Comparison of ENCODE assay signal across 29 cellular contexts in the genomic region with DNA sequence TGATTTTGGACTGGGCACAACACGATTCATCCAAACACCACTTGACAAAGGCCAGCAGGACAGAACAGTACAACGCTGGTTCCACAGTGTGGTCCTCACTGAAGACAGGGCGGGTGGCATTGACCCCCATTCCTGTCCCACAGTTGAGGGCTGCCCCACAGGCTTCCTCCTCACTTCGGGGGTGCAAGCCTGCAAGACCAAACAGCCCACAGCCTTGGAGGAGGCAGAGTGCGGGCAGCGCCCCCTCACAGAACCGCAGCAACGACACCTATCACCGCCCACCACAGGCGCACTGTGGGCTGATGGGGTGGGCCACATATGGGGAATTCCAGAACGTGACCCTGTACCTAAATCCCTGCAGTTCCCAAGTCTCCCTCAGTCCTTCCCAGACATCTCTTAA.
DNase-seq lines count a peak whose midpoint lies in the region; ATAC-seq, FAIRE-seq and TF ChIP-seq lines count a peak whose summit lies in the region.
"Had no signal": no experiment of that assay in that cellular context is flagged by ENCODE, and none has a peak within 500 bp of the region (broad histone marks: within the 10 kb centered on the region; RNA-seq: fewer than 3 reads in every experiment).

No MANE protein-coding gene starts in this region.

- H3K27me3 ChIP-seq in neuronal stem cell (ENCODE audit: control insufficient read depth in 3 of 3, insufficient read depth in 3 of 3, low read depth in 1 of 3, low read length in 3 of 3) (no peaks in the 10 kb centered on the region), aorta (ENCODE audit: control insufficient read depth in 1 of 2, insufficient read depth in 2 of 2, low read length in 1 of 2) (no peaks in the 10 kb centered on the region)
- H3K27me3 ChIP-seq: BE2C, BLaER1 had no signal

- no peak overlapping the region for H3K27ac ChIP-seq in kidney (ENCODE audit: low read depth in 2 of 2, low read length in 2 of 2)
- H3K27ac ChIP-seq in neuronal stem cell (replicated peaks; ENCODE audit: low read length), result no peak overlapping the region
- no peak overlapping the region for H3K27ac ChIP-seq in aorta (ENCODE audit: low read depth in 1 of 2, low read length in 2 of 2)
- H3K27ac ChIP-seq: BLaER1 had no signal

- intact Hi-C loops in natural killer cell (cut with micrococcal nuclease) (no loop called here), kidney (cut with DNase I) (no loop called here), aorta (cut with DNase I) (no loop called here), sciatic nerve (cut with DNase I) (no loop called here)

- H3K9me3 Mint-ChIP-seq in natural killer cell treated with Interleukin-12 subunit alpha and Interleukin-12 subunit beta and Interleukin-15 and Interleukin-18, amount 100 ng/mL, for 72 hours, result peaks cover 7% of the 10 kb centered on the region
- peaks cover 0 to 2% of the 10 kb centered on the region in 2 donors for H3K9me3 Mint-ChIP-seq in natural killer cell

- no peaks in the 10 kb centered on the region for H3K4me1 ChIP-seq in kidney (ENCODE audit: control insufficient read depth in 1 of 2, insufficient read depth in 1 of 2, low read depth in 1 of 2, low read length in 2 of 2)
- H3K4me1 ChIP-seq in neuronal stem cell (ENCODE audit: control insufficient read depth in 2 of 2, insufficient read depth in 1 of 2, low read depth in 1 of 2, low read length in 2 of 2), result no peaks in the 10 kb centered on the region
- H3K4me1 ChIP-seq in aorta (ENCODE audit: control insufficient read depth in 1 of 2, insufficient read depth in 2 of 2, low read length in 2 of 2), result no peaks in the 10 kb centered on the region
- H3K4me1 ChIP-seq: BE2C, BLaER1 had no signal

- H3K36me3 ChIP-seq in kidney (ENCODE audit: control insufficient read depth in 1 of 2, insufficient read depth in 2 of 2, low read length in 2 of 2) (no peaks in the 10 kb centered on the region), neuronal stem cell (replicated peaks in 1 of 2; ENCODE audit: control insufficient read depth in 2 of 2, insufficient read depth in 2 of 2, low read length in 2 of 2) (no peaks in the 10 kb centered on the region), aorta (ENCODE audit: control insufficient read depth in 1 of 2, insufficient read depth in 2 of 2, low read length in 1 of 2) (no peaks in the 10 kb centered on the region)
- H3K36me3 ChIP-seq: BE2C, BLaER1 had no signal

- no peak for DNase-seq in natural killer cell treated with Interleukin-12 subunit alpha and Interleukin-12 subunit beta and Interleukin-15 and Interleukin-18, amount 100 ng/mL, for 72 hours (ENCODE audit: low spot score)
- DNase-seq in natural killer cell, result no peak
- DNase-seq in kidney, result peak; percentile 35
- no peak for DNase-seq in neuronal stem cell (ENCODE audit: low spot score)
- DNase-seq in aorta, result no peak
- no peak for DNase-seq in sciatic nerve (ENCODE audit: low spot score)
- DNase-seq: 8988T; ACHN; BE2C; C1 segment of cervical spinal cord; CD4-positive, alpha-beta memory T cell; CD4-positive, CD25-positive, alpha-beta regulatory T cell; CD8-positive, alpha-beta memory T cell; COR-L47; DMS 273 treated with DMSO at 0.1 percent for 48 hours; DMS153; DMS53; DMS79; DND-41; EL; GDM1 had no signal

- peaks cover 2% of the 10 kb centered on the region for H3K79me1 ChIP-seq in neuronal stem cell (ENCODE audit: low read depth, low read length)

- no peak overlapping the region for H2BK15ac ChIP-seq in neuronal stem cell (ENCODE audit: low read length)

- H3K4me3 Mint-ChIP-seq in natural killer cell treated with Interleukin-12 subunit alpha and Interleukin-12 subunit beta and Interleukin-15 and Interleukin-18, amount 100 ng/mL, for 72 hours, result no peak overlapping the region
- no peak overlapping the region for H3K4me3 Mint-ChIP-seq in natural killer cell
- H3K4me3 Mint-ChIP-seq: CD14-positive monocyte; CD4-positive, alpha-beta memory T cell; CD4-positive, CD25-positive, alpha-beta regulatory T cell; CD8-positive, alpha-beta memory T cell had no signal

- H3K4me3 ChIP-seq in kidney (ENCODE audit: low read length in 2 of 2) (no peak overlapping the region), neuronal stem cell (ENCODE audit: low read length in 2 of 2) (no peak overlapping the region), aorta (ENCODE audit: low read length in 2 of 2) (no peak overlapping the region)
- H3K4me3 ChIP-seq: BLaER1, GM12878 had no signal

- H3K4me2 ChIP-seq in neuronal stem cell (ENCODE audit: insufficient read depth, low read length, poor library complexity, severe bottlenecking), result no peak overlapping the region
- H3K4me2 ChIP-seq: BLaER1 had no signal

- H2AFZ ChIP-seq in neuronal stem cell (ENCODE audit: low read length), result no peak overlapping the region

- H2AK5ac ChIP-seq in neuronal stem cell (ENCODE audit: low read depth, low read length), result peak overlapping the region; percentile 62

- no peak overlapping the region for H2BK120ac ChIP-seq in neuronal stem cell (ENCODE audit: low read depth, low read length)

- no peak overlapping the region for H4K8ac ChIP-seq in neuronal stem cell (ENCODE audit: low read depth, low read length)

- H3K23ac ChIP-seq in neuronal stem cell (ENCODE audit: low read depth, low read length, poor library complexity), result no peak overlapping the region

- no CpG with 5 or more reads among the region's 11 CpGs for WGBS in neuronal stem cell (ENCODE audit: extremely low coverage in 2 of 2, insufficient read length in 2 of 2, insufficient replicate concordance in 1 of 2), 2 donors
- WGBS in aorta, 2 donors, result 88 to 89% methylated on average over 11 of the region's 11 CpGs

- H4K91ac ChIP-seq in neuronal stem cell (ENCODE audit: low read depth, low read length, poor library complexity), result no peak overlapping the region

- no peaks in the 10 kb centered on the region for H3K4me1 Mint-ChIP-seq in natural killer cell treated with Interleukin-12 subunit alpha and Interleukin-12 subunit beta and Interleukin-15 and Interleukin-18, amount 100 ng/mL, for 72 hours (ENCODE audit: low read depth in 2 of 2)
- no peaks in the 10 kb centered on the region for H3K4me1 Mint-ChIP-seq in natural killer cell
- H3K4me1 Mint-ChIP-seq: CD14-positive monocyte; CD8-positive, alpha-beta memory T cell had no signal

- no peak overlapping the region for H3K27ac Mint-ChIP-seq in natural killer cell treated with Interleukin-12 subunit alpha and Interleukin-12 subunit beta and Interleukin-15 and Interleukin-18, amount 100 ng/mL, for 72 hours
- no peak overlapping the region for H3K27ac Mint-ChIP-seq in natural killer cell
- H3K27ac Mint-ChIP-seq: CD14-positive monocyte; CD4-positive, alpha-beta memory T cell; CD4-positive, CD25-positive, alpha-beta regulatory T cell; CD8-positive, alpha-beta memory T cell had no signal

- H3K14ac ChIP-seq in neuronal stem cell (ENCODE audit: low read length), result peak overlapping the region; percentile 41

- no peak for FAIRE-seq in kidney (lab: Jason Lieb, UNC)
- FAIRE-seq: A204.1, GM12878, GM12892, GM18507 had no signal

- H2BK12ac ChIP-seq in neuronal stem cell (ENCODE audit: low read length), result no peak overlapping the region

- H3K18ac ChIP-seq in neuronal stem cell (ENCODE audit: low read length), result no peak overlapping the region

- H3K9me3 ChIP-seq in kidney (ENCODE audit: control insufficient read depth in 1 of 2, low read length in 2 of 2), result peaks cover 2 to 5% of the 10 kb centered on the region in 2 donors
- peaks cover 3 to 8% of the 10 kb centered on the region in 2 donors for H3K9me3 ChIP-seq in neuronal stem cell (replicated peaks in 1 of 2; ENCODE audit: control insufficient read depth in 2 of 2, insufficient read depth in 1 of 2, low read depth in 1 of 2, low read length in 2 of 2)
- peaks cover 6% of the 10 kb centered on the region for H3K9me3 ChIP-seq in aorta (ENCODE audit: control insufficient read depth, low read length)
- H3K9me3 ChIP-seq: BE2C had no signal

- TF ChIP-seq CTCF in natural killer cell (IDR thresholded peaks at IDR 0.05) (no peak), kidney (IDR thresholded peaks at IDR 0.05; ENCODE audit: borderline replicate concordance, extremely low read depth, insufficient read depth) (no peak)

- ATAC-seq in natural killer cell treated with Interleukin-12 subunit alpha and Interleukin-12 subunit beta and Interleukin-15 and Interleukin-18, amount 100 ng/mL, for 72 hours, result peak; percentile 17 to 20
- no peak for ATAC-seq in natural killer cell
- ATAC-seq in aorta (ENCODE audit: low FRiP score), result peak; percentile 26
- no peak for ATAC-seq in GM18858 (IDR thresholded peaks at IDR 0.05; ENCODE audit: unreplicated experiment)
- no peak for ATAC-seq in sciatic nerve
- ATAC-seq in GM18909 (IDR thresholded peaks at IDR 0.05; ENCODE audit: poor library complexity, unreplicated experiment), result no peak
- ATAC-seq: GM12878 had no signal

- peaks cover 16 to 17% of the 10 kb centered on the region in 2 donors for H3K27me3 Mint-ChIP-seq in natural killer cell treated with Interleukin-12 subunit alpha and Interleukin-12 subunit beta and Interleukin-15 and Interleukin-18, amount 100 ng/mL, for 72 hours
- peaks cover 0 to 4% of the 10 kb centered on the region in 2 donors for H3K27me3 Mint-ChIP-seq in natural killer cell (ENCODE audit: low read depth in 2 of 2)
- H3K27me3 Mint-ChIP-seq: CD4-positive, CD25-positive, alpha-beta regulatory T cell had no signal

- no peak overlapping the region for H3K4ac ChIP-seq in neuronal stem cell (ENCODE audit: low read length)

- no peak overlapping the region for H3K9ac ChIP-seq in kidney (ENCODE audit: low read length in 2 of 2)
- no peak overlapping the region for H3K9ac ChIP-seq in neuronal stem cell (ENCODE audit: low read depth, low read length, poor library complexity)
- H3K9ac ChIP-seq: BLaER1 had no signal

- peaks cover 1% of the 10 kb centered on the region for H3K36me3 Mint-ChIP-seq in natural killer cell treated with Interleukin-12 subunit alpha and Interleukin-12 subunit beta and Interleukin-15 and Interleukin-18, amount 100 ng/mL, for 72 hours
- no peaks in the 10 kb centered on the region for H3K36me3 Mint-ChIP-seq in natural killer cell
- H3K36me3 Mint-ChIP-seq: CD14-positive monocyte; CD4-positive, alpha-beta memory T cell; CD4-positive, CD25-positive, alpha-beta regulatory T cell had no signal

- H2BK5ac ChIP-seq in neuronal stem cell (ENCODE audit: low read length), result no peak overlapping the region

Comparison
In these comparisons a context has a peak if more than half of its experiments do, and no peak if none do; other contexts are left out.
1. ATAC-seq: peak in natural killer cell treated with Interleukin-12 subunit alpha and Interleukin-12 subunit beta and Interleukin-15 and Interleukin-18, amount 100 ng/mL, for 72 hours (2 of 2) and aorta (single experiment); none in natural killer cell (0 of 3), GM18858 (single experiment), sciatic nerve (single experiment) and GM18909 (single experiment).